In the genomic region with DNA sequence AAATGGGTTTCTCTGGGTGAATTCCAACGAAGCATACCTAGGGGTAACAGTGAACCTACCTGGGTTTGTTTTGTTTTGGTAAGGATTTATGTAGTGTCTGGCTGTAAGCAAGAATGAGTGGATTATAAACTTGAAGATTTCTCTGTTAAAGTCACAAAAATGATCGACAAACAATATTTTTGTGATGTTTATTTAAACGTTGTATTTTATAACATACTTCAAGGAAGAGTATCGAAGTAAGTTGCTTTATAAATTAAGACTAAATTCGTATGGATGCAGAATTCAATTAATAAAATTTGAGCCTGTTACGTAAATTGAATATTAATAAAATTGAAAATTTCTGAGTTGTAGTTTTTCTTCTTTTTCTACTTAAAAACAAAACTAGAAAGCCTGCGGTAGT, we compare ENCODE assay signal across 8 cellular contexts. TPM values are rescaled to one million over a fixed set of nuclear protein-coding genes. Genes with fewer than 3 reads are reported as not detected.
DNase-seq lines count a peak whose midpoint lies in the region; ATAC-seq and TF ChIP-seq lines count a peak whose summit lies in the region.

No MANE protein-coding gene starts in this region.

- intact Hi-C loops in stomach (cut with DNase I; ENCODE audit: low total_unique reads): no loop called here

- H3K27me3 ChIP-seq in iPS-20b (ENCODE audit: insufficient read depth, low read length) (peaks cover 50% of the 10 kb centered on the region), stomach (no peaks in the 10 kb centered on the region)

- H3K36me3 ChIP-seq in iPS-20b (ENCODE audit: insufficient read depth, low read depth, low read length) (no peaks in the 10 kb centered on the region), stomach (peaks cover 0 to 5% (median 0%) of the 10 kb centered on the region in 4 donors)

- ATAC-seq in activated T-helper 17 cell treated with anti-CD3 and anti-CD28 coated beads, Interleukin-2, amount 50 U/mL, for 72 hours (replicated peaks): no peak
- ATAC-seq in GM18868 (IDR thresholded peaks at IDR 0.05; ENCODE audit: unreplicated experiment) (no peak), GM18519 (IDR thresholded peaks at IDR 0.05; ENCODE audit: low FRiP score, unreplicated experiment) (no peak)

- H3K36me3 Mint-ChIP-seq in T-helper 2 cell treated with Interferon-gamma antibody and Interleukin-4, amounts not matched to agents 5 μg/mL and 100 μg/mL, for 36 hours (ENCODE audit: low read depth): no peaks in the 10 kb centered on the region
- no peaks in the 10 kb centered on the region for H3K36me3 Mint-ChIP-seq in activated T-helper 17 cell treated with anti-CD3 and anti-CD28 coated beads, Interleukin-2, amount 50 U/mL, for 72 hours (ENCODE audit: low read depth)

- TF ChIP-seq POLR2A in stomach (IDR thresholded peaks at IDR 0.05): no peak

- H3K4me1 ChIP-seq in iPS-20b (ENCODE audit: insufficient read depth, low read length) (peaks cover 6% of the 10 kb centered on the region; the same call in 1 of the 2 replicates), stomach (peaks cover 0 to 25% (median 17%) of the 10 kb centered on the region in 4 donors)

- H3K4me3 ChIP-seq in iPS-20b (ENCODE audit: low read length) (peak overlapping the region; percentile 86), stomach (peak overlapping the region; percentile 59 to 97 (median 91))

- H3K27ac Mint-ChIP-seq in T-helper 2 cell treated with Interferon-gamma antibody and Interleukin-4, amounts not matched to agents 5 μg/mL and 100 μg/mL, for 36 hours: no peak overlapping the region
- H3K27ac Mint-ChIP-seq in activated T-helper 17 cell treated with anti-CD3 and anti-CD28 coated beads, Interleukin-2, amount 50 U/mL, for 72 hours: no peak overlapping the region

- H3K9ac ChIP-seq in iPS-20b (ENCODE audit: low read depth, low read length): peak overlapping the region; percentile 76; the same call in 1 of the 2 replicates

- H3K9me3 ChIP-seq in iPS-20b (ENCODE audit: insufficient read depth, low read depth, low read length) (no peaks in the 10 kb centered on the region), stomach (no peaks in the 10 kb centered on the region)

- no peak for TF ChIP-seq EP300 in stomach (IDR thresholded peaks at IDR 0.05)

- 53 to 76% (median 63%) methylated on average over 7 of the region's 7 CpGs for WGBS in stomach, 5 donors

- DNase-seq in T-helper 2 cell treated with Interferon-gamma antibody and Interleukin-4, amounts not matched to agents 5 μg/mL and 100 μg/mL, for 36 hours (ENCODE audit: low spot score): no peak
- DNase-seq in T-helper 2 cell (no peak), stomach (no peak), DMS153 treated with DMSO at 0.1 percent for 48 hours (lab: John Stamatoyannopoulos, UW; ENCODE audit: unreplicated experiment) (no peak)

- peaks cover 7% of the 10 kb centered on the region for H3K4me1 Mint-ChIP-seq in T-helper 2 cell treated with Interferon-gamma antibody and Interleukin-4, amounts not matched to agents 5 μg/mL and 100 μg/mL, for 36 hours (ENCODE audit: low read depth)
- H3K4me1 Mint-ChIP-seq in activated T-helper 17 cell treated with anti-CD3 and anti-CD28 coated beads, Interleukin-2, amount 50 U/mL, for 72 hours: peaks cover 4% of the 10 kb centered on the region

- H3K27ac ChIP-seq in iPS-20b (ENCODE audit: low read length) (no peak overlapping the region), stomach (peak overlapping the region in 4 of 5 donors; percentile 78 to 87 (median 81))

- H3K9me3 Mint-ChIP-seq in T-helper 2 cell treated with Interferon-gamma antibody and Interleukin-4, amounts not matched to agents 5 μg/mL and 100 μg/mL, for 36 hours: no peaks in the 10 kb centered on the region
- H3K9me3 Mint-ChIP-seq in activated T-helper 17 cell treated with anti-CD3 and anti-CD28 coated beads, Interleukin-2, amount 50 U/mL, for 72 hours: no peaks in the 10 kb centered on the region

- H3K4me3 Mint-ChIP-seq in T-helper 2 cell treated with Interferon-gamma antibody and Interleukin-4, amounts not matched to agents 5 μg/mL and 100 μg/mL, for 36 hours: peak overlapping the region; percentile 80
- peak overlapping the region; percentile 72 for H3K4me3 Mint-ChIP-seq in activated T-helper 17 cell treated with anti-CD3 and anti-CD28 coated beads, Interleukin-2, amount 50 U/mL, for 72 hours

- TF ChIP-seq CTCF in stomach (IDR thresholded peaks at IDR 0.05): no peak

- H3K27me3 Mint-ChIP-seq in T-helper 2 cell treated with Interferon-gamma antibody and Interleukin-4, amounts not matched to agents 5 μg/mL and 100 μg/mL, for 36 hours (ENCODE audit: low read depth): peaks cover 55% of the 10 kb centered on the region
- peaks cover 11% of the 10 kb centered on the region for H3K27me3 Mint-ChIP-seq in activated T-helper 17 cell treated with anti-CD3 and anti-CD28 coated beads, Interleukin-2, amount 50 U/mL, for 72 hours

RNA-seq across cellular contexts. Expression of gene ZDHHC23, which starts 1.0 kb away (rescaled TPM):
- 1 to 10 TPM; 4.0 to 4.1 TPM for total RNA-seq in activated T-helper 17 cell treated with anti-CD3 and anti-CD28 coated beads, Interleukin-2, amount 50 U/mL, for 72 hours
- 10 to 100 TPM; 10.5 to 93.9 (median 23.8) TPM for total RNA-seq in stomach
- polyA plus RNA-seq in stomach: 1 to 10 TPM; 1.7 to 2.3 (median 1.7) TPM
